Comparison of ENCODE assay signal across 11 cellular contexts in the genomic region with DNA sequence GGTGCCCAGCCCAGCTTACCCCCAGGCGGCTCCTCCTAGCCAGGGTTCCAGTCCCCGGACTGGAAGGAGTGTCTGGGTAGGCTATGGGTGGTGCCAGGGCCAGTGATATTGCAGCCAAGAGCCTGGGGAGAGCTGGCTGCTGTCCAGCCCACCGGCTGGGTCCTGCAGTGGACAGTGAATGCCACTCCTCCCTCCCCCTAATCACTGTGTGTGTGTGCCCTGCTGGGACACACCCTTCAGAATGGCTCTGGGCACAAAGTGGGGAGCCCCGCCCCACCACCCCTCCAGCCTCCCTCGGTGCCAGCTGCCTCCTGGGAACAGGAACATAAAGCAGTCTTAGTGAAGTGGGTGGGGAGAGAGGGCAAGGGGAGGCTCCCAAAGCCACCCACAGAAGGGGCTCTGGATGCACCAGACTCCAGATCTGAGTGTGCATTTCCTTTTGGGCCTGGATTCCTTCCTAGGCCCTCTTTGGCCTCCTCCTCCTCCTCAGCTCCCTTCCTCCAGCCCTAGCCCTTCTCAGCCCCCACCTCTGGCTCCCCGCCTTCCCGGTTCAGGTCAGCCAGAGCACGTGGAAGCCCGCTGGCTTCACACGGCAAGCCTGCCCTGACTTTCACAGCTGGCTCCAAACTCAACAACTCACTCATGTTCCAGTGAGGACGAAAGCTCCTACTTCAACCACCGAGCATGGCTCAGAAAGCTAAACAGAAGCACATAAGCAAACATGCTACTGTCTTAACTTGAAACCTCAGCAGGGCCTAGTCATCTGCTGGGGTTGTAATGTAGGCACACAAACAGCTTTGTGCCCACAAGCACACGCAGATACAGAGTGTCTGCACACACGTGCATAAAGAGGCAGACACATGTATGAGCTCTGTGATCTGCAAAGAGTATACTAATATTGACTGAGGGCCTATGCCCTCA.
DNase-seq lines count a peak whose midpoint lies in the region; ATAC-seq, FAIRE-seq and TF ChIP-seq lines count a peak whose summit lies in the region.
"Had no signal": no experiment of that assay in that cellular context is flagged by ENCODE, and none has a peak within 500 bp of the region (broad histone marks: within the 10 kb centered on the region; RNA-seq: fewer than 3 reads in every experiment).

No MANE protein-coding gene starts in this region.

- DNase-seq in NCI-H146 treated with DMSO at 0.1 percent for 48 hours (lab: John Stamatoyannopoulos, UW; ENCODE audit: unreplicated experiment) (peak; percentile 81), SK-N-SH (peak; percentile 82), lung (ENCODE audit: low spot score) (peak; percentile 70), upper lobe of right lung (peak; percentile 82), GM12891 (ENCODE audit: insufficient read length, low spot score) (no peak)
- DNase-seq: activated CD8-positive, alpha-beta memory T cell treated with anti-CD3 and anti-CD28 coated beads for 24 hours; Kasumi-1 had no signal

- no peaks in the 10 kb centered on the region for H3K9me3 ChIP-seq in SK-N-SH
- H3K9me3 ChIP-seq in lung (ENCODE audit: control insufficient read depth in 2 of 2, insufficient read depth in 1 of 2, low read length in 1 of 2) = no peaks in the 10 kb centered on the region
- no peaks in the 10 kb centered on the region for H3K9me3 ChIP-seq in upper lobe of right lung
- H3K9me3 ChIP-seq: ascending aorta, SJSA1 had no signal

- FAIRE-seq in GM12891 (lab: Jason Lieb, UNC) = no peak

- no peak overlapping the region for H3K9ac ChIP-seq in SK-N-SH

- CTCF ChIA-PET in SK-N-SH (lab: Yijun Ruan, JAX) = interaction anchor here (0.6 to 2.3 kb wide), 16 partner anchors 10 to 307 kb away, joined by 3 to 12 read pairs (median 4); no protein-coding TSS in a partner anchor

- no peaks in the 10 kb centered on the region for H3F3A ChIP-seq in SK-N-SH (replicated peaks; ENCODE audit: insufficient read depth)

- H3K4me2 ChIP-seq in SK-N-SH = no peak overlapping the region

- no peaks in the 10 kb centered on the region for H4K20me1 ChIP-seq in SK-N-SH (ENCODE audit: insufficient read depth)

- no peak overlapping the region for H2AFZ ChIP-seq in SK-N-SH (ENCODE audit: low read depth)

- TF ChIP-seq EP300 in SK-N-SH (IDR thresholded peaks at IDR 0.05; ENCODE audit: borderline replicate concordance in 1 of 2, low read depth in 1 of 2, low read length in 1 of 2) = peak in 1 of 2 experiments; percentile 30; a peak in 1 of 4 replicates

- peaks cover 41% of the 10 kb centered on the region for H3K27me3 ChIP-seq in SK-N-SH (ENCODE audit: insufficient read depth)
- H3K27me3 ChIP-seq in lung (ENCODE audit: control insufficient read depth, insufficient read depth) = no peaks in the 10 kb centered on the region
- H3K27me3 ChIP-seq in upper lobe of right lung = no peaks in the 10 kb centered on the region
- H3K27me3 ChIP-seq: ascending aorta had no signal

- 65% methylated on average over 12 of the region's 14 CpGs for WGBS in SK-N-SH (ENCODE audit: low lambda C conversion rate)
- WGBS in lung, 2 donors = 54 to 70% methylated on average over 14 of the region's 14 CpGs

- no peak; the same call in 1 of the 2 replicates for TF ChIP-seq RAD21 in SK-N-SH (IDR thresholded peaks at IDR 0.05; ENCODE audit: low read length)

- POLR2A ChIA-PET in SK-N-SH (lab: Yijun Ruan, JAX) = interaction anchor here (0.9 to 1.8 kb wide), 9 partner anchors 14 to 105 kb away, joined by 3 to 6 read pairs (median 4); no protein-coding TSS in a partner anchor

- peaks cover 0 to 74% of the 10 kb centered on the region in 2 experiments; a peak in 2 of 4 replicates for H3K4me1 ChIP-seq in SK-N-SH (ENCODE audit: control insufficient read depth in 1 of 2, insufficient read depth in 2 of 2, low read depth in 1 of 2, low read length in 1 of 2)
- peaks cover 3 to 20% of the 10 kb centered on the region in 2 donors for H3K4me1 ChIP-seq in lung (ENCODE audit: control insufficient read depth in 2 of 2, insufficient read depth in 2 of 2, low read length in 2 of 2)
- H3K4me1 ChIP-seq in upper lobe of right lung = peaks cover 19% of the 10 kb centered on the region

- ATAC-seq in lung (ENCODE audit: insufficient read depth, low FRiP score) (peak; percentile 8), upper lobe of right lung (peak; percentile 77), GM19035 (IDR thresholded peaks at IDR 0.05; ENCODE audit: unreplicated experiment) (no peak), HG03565 (IDR thresholded peaks at IDR 0.05; ENCODE audit: unreplicated experiment) (no peak)

- no peak overlapping the region for H3K4me3 ChIP-seq in SK-N-SH (ENCODE audit: low read depth in 2 of 2, low read length in 1 of 2)
- H3K4me3 ChIP-seq in lung = no peak overlapping the region
- H3K4me3 ChIP-seq in upper lobe of right lung = no peak overlapping the region
- H3K4me3 ChIP-seq: ascending aorta, SJSA1 had no signal

- no peak for TF ChIP-seq POLR2A in GM12891 (IDR thresholded peaks at IDR 0.05; ENCODE audit: low read depth, low read length)

- no peaks in the 10 kb centered on the region for H3K79me2 ChIP-seq in SK-N-SH (ENCODE audit: insufficient read depth)

- H3K9me2 ChIP-seq in SK-N-SH = no peaks in the 10 kb centered on the region

- TF ChIP-seq CTCF in SK-N-SH (IDR thresholded peaks at IDR 0.05) = no peak
- TF ChIP-seq CTCF in lung (IDR thresholded peaks at IDR 0.05; ENCODE audit: control extremely low read depth, extremely low read depth) = no peak
- TF ChIP-seq CTCF in upper lobe of right lung (IDR thresholded peaks at IDR 0.05) = no peak

- intact Hi-C loops in upper lobe of right lung (cut with DNase I) = no loop called here

- peak overlapping the region in 1 of 2 experiments; percentile 90; a peak in 2 of 4 replicates for H3K27ac ChIP-seq in SK-N-SH (ENCODE audit: low read depth in 2 of 2, low read length in 1 of 2)
- peak overlapping the region in 1 of 2 donors; percentile 66 for H3K27ac ChIP-seq in lung (ENCODE audit: low read depth in 1 of 2, low read length in 1 of 2)
- H3K27ac ChIP-seq in upper lobe of right lung = no peak overlapping the region
- H3K27ac ChIP-seq: ascending aorta, SJSA1 had no signal

- H3K36me3 ChIP-seq in SK-N-SH (replicated peaks in 1 of 2; ENCODE audit: control insufficient read depth in 1 of 2, insufficient read depth in 2 of 2, low read length in 1 of 2) = no peaks in the 10 kb centered on the region
- H3K36me3 ChIP-seq in lung (ENCODE audit: control insufficient read depth in 2 of 2, insufficient read depth in 2 of 2, low read length in 2 of 2) = no peaks in the 10 kb centered on the region
- H3K36me3 ChIP-seq in upper lobe of right lung = no peaks in the 10 kb centered on the region
- H3K36me3 ChIP-seq: ascending aorta, SJSA1 had no signal

TF ChIP-seq in SK-N-SH, 30 proteins besides CTCF, POLR2A, EP300 and RAD21 (continues in another document):
- peak; percentile 58; the same call in 1 of the 2 replicates for TF ChIP-seq RCOR1 (IDR thresholded peaks at IDR 0.05; ENCODE audit: low read length)
- TF ChIP-seq, protein P1, sequence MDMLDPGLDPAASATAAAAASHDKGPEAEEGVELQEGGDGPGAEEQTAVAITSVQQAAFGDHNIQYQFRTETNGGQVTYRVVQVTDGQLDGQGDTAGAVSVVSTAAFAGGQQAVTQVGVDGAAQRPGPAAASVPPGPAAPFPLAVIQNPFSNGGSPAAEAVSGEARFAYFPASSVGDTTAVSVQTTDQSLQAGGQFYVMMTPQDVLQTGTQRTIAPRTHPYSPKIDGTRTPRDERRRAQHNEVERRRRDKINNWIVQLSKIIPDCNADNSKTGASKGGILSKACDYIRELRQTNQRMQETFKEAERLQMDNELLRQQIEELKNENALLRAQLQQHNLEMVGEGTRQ (IDR thresholded peaks at IDR 0.05; ENCODE audit: borderline replicate concordance, low read depth, low read length) = no peak
- no peak for TF ChIP-seq NFIC (IDR thresholded peaks at IDR 0.05; ENCODE audit: borderline replicate concordance)
- no peak for TF ChIP-seq TAF1 (IDR thresholded peaks at IDR 0.05; ENCODE audit: borderline replicate concordance, low read depth, low read length)
- no peak for TF ChIP-seq FOXM1 (IDR thresholded peaks at IDR 0.05; ENCODE audit: low read depth)
- TF ChIP-seq, protein P2, sequence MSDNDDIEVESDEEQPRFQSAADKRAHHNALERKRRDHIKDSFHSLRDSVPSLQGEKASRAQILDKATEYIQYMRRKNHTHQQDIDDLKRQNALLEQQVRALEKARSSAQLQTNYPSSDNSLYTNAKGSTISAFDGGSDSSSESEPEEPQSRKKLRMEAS (IDR thresholded peaks at IDR 0.05; ENCODE audit: low read depth) = no peak

TF ChIP-seq in GM12891, 5 proteins besides CTCF, POLR2A, EP300 and RAD21:
- TF ChIP-seq POLR2AphosphoS5 (IDR thresholded peaks at IDR 0.05; ENCODE audit: low read depth, low read length) (no peak), TAF1 (IDR thresholded peaks at IDR 0.05; ENCODE audit: low read depth, low read length) (no peak), POU2F2 (IDR thresholded peaks at IDR 0.05; ENCODE audit: low read depth, low read length) (no peak), PAX5 (IDR thresholded peaks at IDR 0.05; ENCODE audit: insufficient read depth, low read length, severe bottlenecking) (no peak), SPI1 (IDR thresholded peaks at IDR 0.05; ENCODE audit: low read depth, low read length) (no peak)

Comparison
In these comparisons a context has a peak if more than half of its experiments do, and no peak if none do; other contexts are left out.
1. ATAC-seq: peak in lung (single experiment) and upper lobe of right lung (single experiment); none in GM19035 (single experiment) and HG03565 (single experiment).